In genomic region chr5:2805080-2805479, GRCh38 we compare ENCODE assay signal across 19 cellular contexts. TPM values are rescaled to one million over a fixed set of nuclear protein-coding genes. Genes with fewer than 3 reads are reported as not detected.
DNase-seq lines count a peak whose midpoint lies in the region; ATAC-seq and TF ChIP-seq lines count a peak whose summit lies in the region.
"Had no signal": no experiment of that assay in that cellular context is flagged by ENCODE, and none has a peak within 500 bp of the region (broad histone marks: within the 10 kb centered on the region; RNA-seq: fewer than 3 reads in every experiment).

No MANE protein-coding gene starts in this region.

- H3K36me3 Mint-ChIP-seq in chondrocyte (ENCODE audit: low read depth) (no peaks in the 10 kb centered on the region), HFFc6 (ENCODE audit: low read depth) (no peaks in the 10 kb centered on the region), CD14-positive monocyte (no peaks in the 10 kb centered on the region)
- H3K36me3 Mint-ChIP-seq: natural killer cell treated with Interleukin-12 subunit alpha and Interleukin-12 subunit beta and Interleukin-15 and Interleukin-18, amount 100 ng/mL, for 72 hours had no signal

- no peak overlapping the region for H3K27ac ChIP-seq in lung (ENCODE audit: low read depth in 1 of 2, low read length in 1 of 2)
- H3K27ac ChIP-seq in effector memory CD4-positive, alpha-beta T cell (ENCODE audit: insufficient read depth, low read length, poor library complexity, severe bottlenecking), result no peak overlapping the region
- H3K27ac ChIP-seq in heart right ventricle, result no peak overlapping the region
- H3K27ac ChIP-seq: coronary artery, parathyroid adenoma had no signal

- TF ChIP-seq CTCF in NB4 (IDR thresholded peaks at IDR 0.05; ENCODE audit: low read depth, low read length) (peak; percentile 28), chondrocyte (IDR thresholded peaks at IDR 0.05) (peak; percentile 22), lung (IDR thresholded peaks at IDR 0.05; ENCODE audit: control extremely low read depth, extremely low read depth) (peak; percentile 15), HFFc6 (IDR thresholded peaks at IDR 0.05) (no peak), heart right ventricle (IDR thresholded peaks at IDR 0.05) (no peak), CD14-positive monocyte (IDR thresholded peaks at IDR 0.05) (no peak)

- no peak for ATAC-seq in lung (ENCODE audit: insufficient read depth, low FRiP score)
- no peak for ATAC-seq in heart right ventricle
- ATAC-seq: natural killer cell treated with Interleukin-12 subunit alpha and Interleukin-12 subunit beta and Interleukin-15 and Interleukin-18, amount 100 ng/mL, for 72 hours; sciatic nerve had no signal

- DNase-seq in Daoy (ENCODE audit: low read depth) (peak; percentile 45), NB4 (ENCODE audit: low read depth) (peak; percentile 11), chondrocyte (ENCODE audit: low spot score) (no peak), lung (ENCODE audit: low spot score) (peak; percentile 69), HFFc6 (no peak), heart right ventricle (no peak), CD14-positive monocyte (ENCODE audit: low spot score) (no peak)
- no peak for DNase-seq in effector memory CD4-positive, alpha-beta T cell
- DNase-seq: activated CD4-positive, CD25-positive, alpha-beta regulatory T cell treated with anti-CD3 and anti-CD28 coated beads, Interleukin-2, amount 50 U/mL, for 72 hours; activated naive CD4-positive, alpha-beta T cell; activated T-cell treated with anti-CD3 and anti-CD28 coated beads, Interleukin-2, amount 50 U/mL, for 1 hour; C1 segment of cervical spinal cord; DMS 273 treated with DMSO at 0.1 percent for 48 hours; NCI-H2081 treated with DMSO at 0.1 percent for 48 hours; substantia nigra had no signal

- H3K27me3 ChIP-seq in lung (ENCODE audit: control insufficient read depth, insufficient read depth) (no peaks in the 10 kb centered on the region), heart right ventricle (peaks cover 0 to 33% (median 8%) of the 10 kb centered on the region in 7 donors)
- H3K27me3 ChIP-seq in effector memory CD4-positive, alpha-beta T cell (replicated peaks; ENCODE audit: control insufficient read depth, insufficient read depth, low read length, poor library complexity, severe bottlenecking), result no peaks in the 10 kb centered on the region

- no peaks in the 10 kb centered on the region for H3K9me3 Mint-ChIP-seq in chondrocyte (ENCODE audit: low read depth)
- peaks cover 13% of the 10 kb centered on the region for H3K9me3 Mint-ChIP-seq in HFFc6
- H3K9me3 Mint-ChIP-seq in CD14-positive monocyte, result peaks cover 0 to 20% (median 4%) of the 10 kb centered on the region in 7 donors

- H3K36me3 ChIP-seq in lung (ENCODE audit: control insufficient read depth in 2 of 2, insufficient read depth in 2 of 2, low read length in 2 of 2) (no peaks in the 10 kb centered on the region), heart right ventricle (no peaks in the 10 kb centered on the region)
- no peaks in the 10 kb centered on the region for H3K36me3 ChIP-seq in effector memory CD4-positive, alpha-beta T cell (ENCODE audit: control insufficient read depth, insufficient read depth, low read length)

- H3K9me3 ChIP-seq in lung (ENCODE audit: control insufficient read depth in 2 of 2, insufficient read depth in 1 of 2, low read length in 1 of 2) (peaks cover 0 to 2% of the 10 kb centered on the region in 2 donors), heart right ventricle (peaks cover 0 to 4% (median 0%) of the 10 kb centered on the region in 11 donors)
- H3K9me3 ChIP-seq in effector memory CD4-positive, alpha-beta T cell (ENCODE audit: control insufficient read depth, low read length), result no peaks in the 10 kb centered on the region

- no peak overlapping the region for H3K4me3 ChIP-seq in NB4 (ENCODE audit: low read depth, low read length)
- H3K4me3 ChIP-seq in lung, result no peak overlapping the region
- H3K4me3 ChIP-seq in effector memory CD4-positive, alpha-beta T cell (ENCODE audit: insufficient read depth, low read depth, low read length, poor library complexity, severe bottlenecking), result no peak overlapping the region
- no peak overlapping the region for H3K4me3 ChIP-seq in heart right ventricle
- H3K4me3 ChIP-seq: coronary artery had no signal

- TF ChIP-seq POLR2A in NB4 (IDR thresholded peaks at IDR 0.05; ENCODE audit: extremely low read depth, insufficient read length), result no peak

- intact Hi-C loops in heart right ventricle (cut with DNase I) (no loop called here), CD14-positive monocyte (cut with micrococcal nuclease) (no loop called here)

- no peaks in the 10 kb centered on the region for H3K4me1 Mint-ChIP-seq in chondrocyte (ENCODE audit: low read depth)
- no peaks in the 10 kb centered on the region for H3K4me1 Mint-ChIP-seq in HFFc6 (ENCODE audit: low read depth)
- no peaks in the 10 kb centered on the region for H3K4me1 Mint-ChIP-seq in CD14-positive monocyte

- no peak overlapping the region for H3K27ac Mint-ChIP-seq in chondrocyte (ENCODE audit: unreplicated experiment)
- no peak overlapping the region for H3K27ac Mint-ChIP-seq in HFFc6
- H3K27ac Mint-ChIP-seq in CD14-positive monocyte, result no peak overlapping the region
- H3K27ac Mint-ChIP-seq: natural killer cell treated with Interleukin-12 subunit alpha and Interleukin-12 subunit beta and Interleukin-15 and Interleukin-18, amount 100 ng/mL, for 72 hours had no signal

- 56 to 59% methylated on average over 5 of the region's 5 CpGs for WGBS in lung, 2 donors
- WGBS in heart right ventricle, 2 donors, result 58 to 66% methylated on average over 5 of the region's 5 CpGs

- H3K4me1 ChIP-seq in lung (ENCODE audit: control insufficient read depth in 2 of 2, insufficient read depth in 2 of 2, low read length in 2 of 2) (peaks cover 0 to 2% of the 10 kb centered on the region in 2 donors), heart right ventricle (no peaks in the 10 kb centered on the region)
- no peaks in the 10 kb centered on the region for H3K4me1 ChIP-seq in effector memory CD4-positive, alpha-beta T cell (ENCODE audit: control insufficient read depth, insufficient read depth, low read length, poor library complexity, severe bottlenecking)
- H3K4me1 ChIP-seq: parathyroid adenoma had no signal

- H3K4me3 Mint-ChIP-seq in chondrocyte (ENCODE audit: unreplicated experiment) (no peak overlapping the region), HFFc6 (no peak overlapping the region), CD14-positive monocyte (no peak overlapping the region)
- H3K4me3 Mint-ChIP-seq: natural killer cell treated with Interleukin-12 subunit alpha and Interleukin-12 subunit beta and Interleukin-15 and Interleukin-18, amount 100 ng/mL, for 72 hours had no signal

- H3K27me3 Mint-ChIP-seq in chondrocyte (ENCODE audit: low read depth) (no peaks in the 10 kb centered on the region), HFFc6 (ENCODE audit: insufficient read depth) (no peaks in the 10 kb centered on the region), CD14-positive monocyte (ENCODE audit: low read depth in 3 of 3) (no peaks in the 10 kb centered on the region)
- H3K27me3 Mint-ChIP-seq: natural killer cell treated with Interleukin-12 subunit alpha and Interleukin-12 subunit beta and Interleukin-15 and Interleukin-18, amount 100 ng/mL, for 72 hours had no signal

RNA-seq across cellular contexts. Expression of gene IRX2, which starts 53.6 kb away (rescaled TPM):
- 7.8 and 10.3 TPM in 2 replicates for total RNA-seq in Daoy (2014; rRNA removed; shearing (Covaris generic))
- total RNA-seq in chondrocyte (9.1 to 11.5 TPM (median 9.2 TPM) in 3 replicates), lung (10 to 100 TPM; 60.8 to 64.5 TPM), heart right ventricle (1 to 10 TPM in 5 of 10 donors, under 1 TPM in 5; 0.09 to 6.4 (median 1.1) TPM)
- polyA plus RNA-seq in lung (10 to 100 TPM; 11.5 to 30.0 TPM), heart right ventricle (1 to 10 TPM; 1.4 to 2.5 TPM), CD14-positive monocyte (not detected)
- 1 to 10 TPM; 2.8 to 5.5 (median 3.5) TPM for total RNA-seq in HFFc6 (2021; fragmentation: NEBNext Ultra II Directional; extraction: Animal tissue kit (Norgen Biotek cat#: 25700))
- total RNA-seq: natural killer cell treated with Interleukin-12 subunit alpha and Interleukin-12 subunit beta and Interleukin-15 and Interleukin-18, amount 100 ng/mL, for 72 hours had no signal

Comparison
In these comparisons a context has a peak if more than half of its experiments do, and no peak if none do; other contexts are left out.
1. DNase-seq: peak in Daoy (single experiment), NB4 (single experiment) and lung (single experiment); none in chondrocyte (single experiment), effector memory CD4-positive, alpha-beta T cell (0 of 3), HFFc6 (single experiment), heart right ventricle (0 of 2) and CD14-positive monocyte (single experiment).
2. CTCF ChIP-seq: peak in NB4 (single experiment), chondrocyte (single experiment) and lung (single experiment); none in HFFc6 (single experiment), heart right ventricle (0 of 9) and CD14-positive monocyte (single experiment).